Comparison of ENCODE assay signal across 8 cellular contexts in genomic region chr16:13923703-13924298, GRCh38. TPM values are rescaled to one million over a fixed set of nuclear protein-coding genes. Genes with fewer than 3 reads are reported as not detected.
A peak's percentile ranks its signal among the peaks of the same experiment; 100 is the strongest.
DNase-seq lines count a peak whose midpoint lies in the region; ATAC-seq, FAIRE-seq and TF ChIP-seq lines count a peak whose summit lies in the region.

No MANE protein-coding gene starts in this region.

- no peaks in the 10 kb centered on the region for H3K36me3 ChIP-seq in KMS-11 (ENCODE audit: insufficient read depth)
- peaks cover 1% of the 10 kb centered on the region for H3K36me3 ChIP-seq in fibroblast of lung (ENCODE audit: control insufficient read depth, insufficient read depth, low read length)

- DNase-seq in DMS114 treated with DMSO at 0.1 percent for 48 hours (lab: John Stamatoyannopoulos, UW; ENCODE audit: unreplicated experiment) (peak; percentile 28), RCC 7860 (ENCODE audit: low spot score) (peak; percentile 48), fibroblast of lung (ENCODE audit: low read depth in 2 of 2) (peak; percentile 57 to 83), retina (peak; percentile 46), left cardiac atrium (no peak)

- H3K9me3 ChIP-seq in fibroblast of lung (ENCODE audit: control insufficient read depth, insufficient read depth, low read depth, low read length) = no peaks in the 10 kb centered on the region

- H4K20me1 ChIP-seq in KMS-11 (ENCODE audit: insufficient read depth) = no peaks in the 10 kb centered on the region
- H4K20me1 ChIP-seq in fibroblast of lung (ENCODE audit: control insufficient read depth, extremely low read depth, insufficient read depth, low read length) = no peaks in the 10 kb centered on the region

- no peak overlapping the region for H3K27ac ChIP-seq in KMS-11
- no peak overlapping the region for H3K27ac ChIP-seq in fibroblast of lung (ENCODE audit: insufficient read depth, low read length)

- H3K4me3 ChIP-seq in KMS-11 (IDR thresholded peaks at IDR 0.05; ENCODE audit: insufficient read depth, low read depth, low read length) = no peak overlapping the region
- H3K4me3 ChIP-seq in fibroblast of lung (replicated peaks in 1 of 4; ENCODE audit: control extremely low read depth in 1 of 4, insufficient read depth in 1 of 4, low read depth in 3 of 4, low read length in 4 of 4) = no peak overlapping the region

- H3K27me3 ChIP-seq in KMS-11 (ENCODE audit: insufficient read depth, low read depth) = no peaks in the 10 kb centered on the region
- no peaks in the 10 kb centered on the region for H3K27me3 ChIP-seq in fibroblast of lung (ENCODE audit: control insufficient read depth, insufficient read depth, low read length)

- H2AFZ ChIP-seq in KMS-11 (ENCODE audit: low read depth) = no peak overlapping the region
- no peak overlapping the region for H2AFZ ChIP-seq in fibroblast of lung (ENCODE audit: low read length)

- H3K79me2 ChIP-seq in KMS-11 (ENCODE audit: insufficient read depth, low read depth) = peaks cover 5% of the 10 kb centered on the region; the same call in 1 of the 2 replicates
- H3K79me2 ChIP-seq in fibroblast of lung (ENCODE audit: control insufficient read depth, insufficient read depth, low read length) = peaks cover 10% of the 10 kb centered on the region

- no peak overlapping the region for H3K9ac ChIP-seq in KMS-11
- no peak overlapping the region for H3K9ac ChIP-seq in fibroblast of lung (ENCODE audit: insufficient read depth, low read length)

- ATAC-seq in HG02763 (IDR thresholded peaks at IDR 0.05; ENCODE audit: unreplicated experiment) (no peak), HG03460 (IDR thresholded peaks at IDR 0.05; ENCODE audit: unreplicated experiment) (no peak), left cardiac atrium (no peak)

- intact Hi-C loops in left cardiac atrium (cut with DNase I) = loop anchor here (5.0 to 10.0 kb wide), 7 partner anchors 91 to 604 kb away; no protein-coding TSS in a partner anchor

- peaks cover 32% of the 10 kb centered on the region for H3K4me1 ChIP-seq in KMS-11 (ENCODE audit: low read depth, poor library complexity, severe bottlenecking)
- peaks cover 12% of the 10 kb centered on the region for H3K4me1 ChIP-seq in fibroblast of lung (ENCODE audit: control insufficient read depth, extremely low read depth, insufficient read depth, low read length)

- no peak overlapping the region for H3K4me2 ChIP-seq in KMS-11
- no peak overlapping the region for H3K4me2 ChIP-seq in fibroblast of lung (ENCODE audit: extremely low read depth, insufficient read depth, low read length)

- peak; percentile 82 for FAIRE-seq in RCC 7860 (lab: Jason Lieb, UNC)

- TF ChIP-seq CTCF in KMS-11 (conservative IDR thresholded peaks at IDR 0.05; ENCODE audit: low read depth, low read length) = peak; percentile 85
- peak; percentile 29 to 38 for TF ChIP-seq CTCF in fibroblast of lung (conservative IDR thresholded peaks at IDR 0.05 in 1 of 2, IDR thresholded peaks at IDR 0.05 in 1 of 2; ENCODE audit: low read depth in 1 of 2, low read length in 2 of 2)

RNA-seq across cellular contexts. Expression of gene ERCC4, which starts 3.8 kb away (rescaled TPM):
- total RNA-seq in fibroblast of lung = 9.5 and 10.6 TPM in 2 replicates
- polyA plus RNA-seq in fibroblast of lung = 4.3 and 5.9 TPM in 2 replicates
- 4.6 and 6.8 TPM in 2 replicates for polyA plus RNA-seq in fibroblast of lung (2012)
- polyA minus RNA-seq in fibroblast of lung (ENCODE audit: low replicate concordance) = 2.1 and 13.2 TPM in 2 replicates
- total RNA-seq in left cardiac atrium = 10 to 100 TPM in 1 of 2 donors, 1 to 10 TPM in 1; 6.8 to 10.1 TPM
